8 cellular contexts compared by ENCODE assay signal in the genomic region with DNA sequence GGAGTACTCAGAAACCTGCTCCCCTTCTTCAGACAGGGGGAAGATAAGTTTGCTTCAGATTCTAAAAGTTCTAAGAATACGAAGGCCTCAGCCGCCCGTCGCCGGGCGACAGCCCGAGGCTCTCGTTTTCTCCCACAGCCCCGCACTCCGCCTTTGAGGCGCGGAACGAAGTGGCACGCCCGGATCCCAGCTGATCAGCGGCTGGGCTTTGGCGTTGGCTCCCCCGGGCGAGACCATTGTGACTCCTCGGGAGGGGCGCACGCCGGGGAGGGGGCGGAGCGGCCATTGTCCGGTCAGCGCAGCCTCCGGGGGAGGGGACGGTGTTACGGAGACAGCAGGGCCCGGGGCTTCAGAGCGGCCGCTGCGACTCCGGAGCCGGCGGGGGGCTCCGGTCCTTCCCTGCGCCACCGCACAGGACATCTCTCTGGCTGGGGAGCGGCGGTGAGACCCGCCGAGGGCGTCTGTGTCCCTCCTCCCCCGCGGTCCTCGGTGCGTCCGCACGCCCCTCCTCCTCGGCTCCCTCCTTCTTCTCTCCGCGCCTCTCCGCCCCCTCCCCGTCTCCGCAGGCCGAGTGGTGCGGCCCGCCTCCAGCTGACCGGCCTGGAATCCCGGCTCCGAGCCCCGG. TPM values are rescaled to one million over a fixed set of nuclear protein-coding genes. Genes with fewer than 3 reads are reported as not detected.
DNase-seq lines count a peak whose midpoint lies in the region; ATAC-seq, FAIRE-seq and TF ChIP-seq lines count a peak whose summit lies in the region.

Gene ZFAND3 (plus strand): TSS at position 551 of the 625 bp plus-strand sequence. CDS start 219 bp downstream, outside the sequence.

- DNase-seq in AG20443 (ENCODE audit: low spot score) (peak; percentile 97), NCI-H460 (ENCODE audit: extremely low read depth, low read depth) (peak; percentile 90), cerebellar nuclear complex (lab: John Stamatoyannopoulos, UW) (peak; percentile 49 to 87), keratinocyte (ENCODE audit: low read depth, low spot score) (no peak)
- DNase-seq in activated CD4-positive, alpha-beta T cell treated with anti-CD3 and anti-CD28 coated beads for 1 hour = peak; percentile 86
- peak; percentile 87 to 93 (median 91) for DNase-seq in stimulated activated CD4-positive, alpha-beta T cell treated with anti-CD3 and anti-CD28 coated beads, Interleukin-12 subunit alpha, Interleukin-12 subunit beta, amount 100 ng/mL, for 48 hours (ENCODE audit: low read depth in 2 of 3, low spot score in 1 of 3)

- no peak for TF ChIP-seq CTCF in keratinocyte (optimal IDR thresholded peaks at IDR 0.05 in 1 of 3, IDR thresholded peaks at IDR 0.05 in 1 of 3, conservative IDR thresholded peaks at IDR 0.05 in 1 of 3; ENCODE audit: extremely low read depth in 1 of 3, insufficient read depth in 2 of 3, low read length in 3 of 3)

- TF ChIP-seq POLR2A in GM19099 (IDR thresholded peaks at IDR 0.05; ENCODE audit: extremely low read depth, insufficient read length, low read depth) = peak; percentile 37

- H4K20me1 ChIP-seq in keratinocyte (ENCODE audit: control insufficient read depth, extremely low read depth, insufficient read depth, low read length) = peaks cover 10% of the 10 kb centered on the region

- peak within 1 kb of the TSS; percentile 97 for H3K27ac ChIP-seq in keratinocyte (ENCODE audit: control insufficient read depth, insufficient read depth, low read length)

- peak within 1 kb of the TSS; percentile 91 for H3K9ac ChIP-seq in keratinocyte (ENCODE audit: control insufficient read depth, extremely low read depth, insufficient read depth, low read length)

- dilution Hi-C loops in keratinocyte (cut with MboI; ENCODE audit: extremely low pct_ligation_motif_present, low sequenced_read_pairs) = no loop called here

- no peaks in the 10 kb centered on the region for H3K9me3 ChIP-seq in keratinocyte (ENCODE audit: control insufficient read depth, low read depth, low read length)

- no peak for FAIRE-seq in keratinocyte (lab: Jason Lieb, UNC)

- peak; percentile 84 for ATAC-seq in HG03432 (IDR thresholded peaks at IDR 0.05; ENCODE audit: unreplicated experiment)

- peaks cover 42% of the 10 kb centered on the region for H3K79me2 ChIP-seq in keratinocyte (ENCODE audit: control insufficient read depth, insufficient read depth, low read length)

- no peaks in the 10 kb centered on the region for H3K27me3 ChIP-seq in keratinocyte (ENCODE audit: control insufficient read depth, extremely low read depth, insufficient read depth, low read length)

- peak within 1 kb of the TSS; percentile 80 for H2AFZ ChIP-seq in keratinocyte (ENCODE audit: control insufficient read depth, low read length)

- H3K4me2 ChIP-seq in keratinocyte (ENCODE audit: control insufficient read depth, extremely low read depth, insufficient read depth, low read depth, low read length) = peak within 1 kb of the TSS; percentile 98

- H3K4me3 ChIP-seq in keratinocyte (ENCODE audit: control insufficient read depth in 2 of 3, extremely low read depth in 1 of 3, insufficient read depth in 2 of 3, low read depth in 1 of 3, low read length in 3 of 3) = peak within 1 kb of the TSS; percentile 90 to 93 (median 92)

- peaks cover 33% of the 10 kb centered on the region for H3K4me1 ChIP-seq in keratinocyte (ENCODE audit: control insufficient read depth, extremely low read depth, insufficient read depth, low read length)

- H3K9me1 ChIP-seq in keratinocyte (ENCODE audit: control insufficient read depth, extremely low read depth, insufficient read depth, low read length) = no peaks in the 10 kb centered on the region

- peaks cover 0 to 2% of the 10 kb centered on the region in 2 experiments for H3K36me3 ChIP-seq in keratinocyte (ENCODE audit: control insufficient read depth in 2 of 2, extremely low read depth in 1 of 2, insufficient read depth in 2 of 2, low read length in 2 of 2)

RNA-seq across cellular contexts. Expression of gene ZFAND3, which starts in this region (rescaled TPM):
- 14.7 and 17.6 TPM in 2 replicates for total RNA-seq in NCI-H460 (2014; rRNA removed; shearing (Covaris generic))
- 4.7 and 8.1 TPM in 2 replicates for polyA plus RNA-seq in NCI-H460 (2014; cell fraction: nucleus; rRNA removed)
- 9.7 to 19.6 TPM (median 17.3 TPM) in 3 replicates for polyA plus RNA-seq in keratinocyte
- polyA plus RNA-seq in keratinocyte (2011; ENCODE audit: low read depth) = 41.7 TPM
- polyA plus RNA-seq in keratinocyte (2011; cell fraction: cytosol; rRNA removed) = 15.8 and 22.1 TPM in 2 replicates
- polyA plus RNA-seq in keratinocyte (2011; cell fraction: nucleus; rRNA removed) = 19.9 and 27.9 TPM in 2 replicates
- 83.8 and 89.5 TPM in 2 replicates for polyA plus RNA-seq in keratinocyte (2012; ENCODE audit: low replicate concordance)
- 11.3 to 49.2 TPM (median 12.5 TPM) in 3 replicates for polyA minus RNA-seq in keratinocyte
- polyA minus RNA-seq in keratinocyte (2011; cell fraction: cytosol; rRNA and poly(A)+ RNA removed) = 30.1 TPM
- polyA minus RNA-seq in keratinocyte (2011; cell fraction: nucleus; rRNA and poly(A)+ RNA removed) = 22.6 and 28.1 TPM in 2 replicates
